1 cellular context compared by ENCODE assay signal in the genomic region with DNA sequence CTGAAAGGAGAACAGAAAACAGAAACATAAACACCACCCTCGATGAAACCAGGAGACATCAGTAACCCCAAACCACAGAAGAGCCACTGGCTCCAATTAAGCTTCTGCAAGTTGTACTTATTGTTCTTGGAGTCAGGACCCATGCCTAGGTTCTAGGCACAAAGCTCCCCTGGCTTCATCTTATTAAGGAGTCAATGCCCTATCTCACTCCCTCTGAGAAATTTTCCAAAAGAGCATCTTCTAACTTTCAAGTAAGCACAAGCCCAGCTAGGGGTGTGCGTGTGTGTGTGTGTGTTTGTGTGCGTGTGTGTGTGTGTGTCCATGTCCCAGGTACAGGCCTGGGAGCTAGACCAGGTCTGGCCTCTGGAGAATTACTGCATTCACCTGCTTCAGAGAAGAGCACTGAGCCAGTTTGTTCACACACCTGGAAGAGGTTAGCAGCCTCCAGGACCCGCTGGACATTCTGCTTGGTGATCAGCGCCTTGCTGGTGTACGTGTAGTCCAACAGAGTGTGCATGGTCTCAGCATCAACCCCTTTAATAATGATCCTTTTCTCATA.
TF ChIP-seq lines count a peak whose summit lies in the region.

No MANE protein-coding gene starts in this region.

TF ChIP-seq in HepG2, 621 proteins besides CTCF, POLR2A, EP300 and RAD21 (continued from another document):
- TF ChIP-seq, protein P1, sequence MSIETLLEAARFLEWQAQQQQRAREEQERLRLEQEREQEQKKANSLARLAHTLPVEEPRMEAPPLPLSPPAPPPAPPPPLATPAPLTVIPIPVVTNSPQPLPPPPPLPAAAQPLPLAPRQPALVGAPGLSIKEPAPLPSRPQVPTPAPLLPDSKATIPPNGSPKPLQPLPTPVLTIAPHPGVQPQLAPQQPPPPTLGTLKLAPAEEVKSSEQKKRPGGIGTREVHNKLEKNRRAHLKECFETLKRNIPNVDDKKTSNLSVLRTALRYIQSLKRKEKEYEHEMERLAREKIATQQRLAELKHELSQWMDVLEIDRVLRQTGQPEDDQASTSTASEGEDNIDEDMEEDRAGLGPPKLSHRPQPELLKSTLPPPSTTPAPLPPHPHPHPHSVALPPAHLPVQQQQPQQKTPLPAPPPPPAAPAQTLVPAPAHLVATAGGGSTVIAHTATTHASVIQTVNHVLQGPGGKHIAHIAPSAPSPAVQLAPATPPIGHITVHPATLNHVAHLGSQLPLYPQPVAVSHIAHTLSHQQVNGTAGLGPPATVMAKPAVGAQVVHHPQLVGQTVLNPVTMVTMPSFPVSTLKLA (IDR thresholded peaks at IDR 0.05) = no peak
- no peak for TF ChIP-seq ZNF780A (CRISPR knock-in tag; IDR thresholded peaks at IDR 0.05)
- no peak for TF ChIP-seq RFXANK (CRISPR knock-in tag; IDR thresholded peaks at IDR 0.05)
- TF ChIP-seq, protein P2, sequence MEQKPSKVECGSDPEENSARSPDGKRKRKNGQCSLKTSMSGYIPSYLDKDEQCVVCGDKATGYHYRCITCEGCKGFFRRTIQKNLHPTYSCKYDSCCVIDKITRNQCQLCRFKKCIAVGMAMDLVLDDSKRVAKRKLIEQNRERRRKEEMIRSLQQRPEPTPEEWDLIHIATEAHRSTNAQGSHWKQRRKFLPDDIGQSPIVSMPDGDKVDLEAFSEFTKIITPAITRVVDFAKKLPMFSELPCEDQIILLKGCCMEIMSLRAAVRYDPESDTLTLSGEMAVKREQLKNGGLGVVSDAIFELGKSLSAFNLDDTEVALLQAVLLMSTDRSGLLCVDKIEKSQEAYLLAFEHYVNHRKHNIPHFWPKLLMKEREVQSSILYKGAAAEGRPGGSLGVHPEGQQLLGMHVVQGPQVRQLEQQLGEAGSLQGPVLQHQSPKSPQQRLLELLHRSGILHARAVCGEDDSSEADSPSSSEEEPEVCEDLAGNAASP (CRISPR knock-in tag; IDR thresholded peaks at IDR 0.05; ENCODE audit: borderline replicate concordance) = no peak
- TF ChIP-seq GATA4 (IDR thresholded peaks at IDR 0.05; ENCODE audit: borderline replicate concordance, low read depth) = no peak
- TF ChIP-seq ZNF569 (CRISPR knock-in tag; IDR thresholded peaks at IDR 0.05; ENCODE audit: borderline replicate concordance) = no peak
- TF ChIP-seq KDM5B (CRISPR knock-in tag; IDR thresholded peaks at IDR 0.05; ENCODE audit: borderline replicate concordance) = no peak
- no peak for TF ChIP-seq TCF7L2 (IDR thresholded peaks at IDR 0.05; ENCODE audit: low read depth, low read length)
- no peak for TF ChIP-seq CHD4 (IDR thresholded peaks at IDR 0.05; ENCODE audit: borderline replicate concordance, low read length)
- no peak for TF ChIP-seq ZFP36 (IDR thresholded peaks at IDR 0.05; ENCODE audit: borderline replicate concordance, low read depth, low read length, partially characterized antibody)
